Comparison of ENCODE assay signal across 1 cellular context in the genomic region with DNA sequence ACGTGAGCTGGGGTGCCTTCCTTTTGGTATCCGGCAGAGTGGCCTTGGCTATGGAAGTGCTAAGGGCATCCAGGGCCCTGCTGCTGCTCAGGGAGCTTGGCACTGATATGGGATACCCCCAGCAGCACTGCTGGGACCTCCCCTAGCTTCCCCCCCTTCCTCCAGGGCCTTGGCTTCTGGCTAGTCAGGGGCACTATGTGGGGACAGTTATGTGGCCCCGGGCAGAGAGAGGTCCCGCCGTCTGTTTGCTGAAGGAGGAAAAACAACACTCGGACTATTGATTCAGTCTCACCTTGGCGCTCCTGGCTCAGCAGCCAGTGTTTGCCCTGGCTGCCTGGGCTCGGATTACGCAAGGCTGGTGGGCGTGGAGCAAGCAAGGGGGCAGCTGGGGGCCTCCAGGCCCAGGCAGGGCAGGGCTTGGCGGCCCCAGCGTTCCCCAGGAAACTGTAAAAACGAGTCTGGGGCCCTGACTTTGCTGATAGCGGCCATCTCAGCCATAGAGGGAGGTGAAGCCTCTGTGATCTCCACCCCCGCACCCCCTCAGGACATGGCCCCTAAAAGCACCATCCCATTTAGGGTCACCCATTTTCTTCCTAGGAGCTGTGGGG.
TF ChIP-seq lines count a peak whose summit lies in the region.

No MANE protein-coding gene starts in this region.

TF ChIP-seq in HepG2, 621 proteins besides CTCF, POLR2A, EP300 and RAD21 (continued from another document and continues in another):
- TF ChIP-seq, protein P1, sequence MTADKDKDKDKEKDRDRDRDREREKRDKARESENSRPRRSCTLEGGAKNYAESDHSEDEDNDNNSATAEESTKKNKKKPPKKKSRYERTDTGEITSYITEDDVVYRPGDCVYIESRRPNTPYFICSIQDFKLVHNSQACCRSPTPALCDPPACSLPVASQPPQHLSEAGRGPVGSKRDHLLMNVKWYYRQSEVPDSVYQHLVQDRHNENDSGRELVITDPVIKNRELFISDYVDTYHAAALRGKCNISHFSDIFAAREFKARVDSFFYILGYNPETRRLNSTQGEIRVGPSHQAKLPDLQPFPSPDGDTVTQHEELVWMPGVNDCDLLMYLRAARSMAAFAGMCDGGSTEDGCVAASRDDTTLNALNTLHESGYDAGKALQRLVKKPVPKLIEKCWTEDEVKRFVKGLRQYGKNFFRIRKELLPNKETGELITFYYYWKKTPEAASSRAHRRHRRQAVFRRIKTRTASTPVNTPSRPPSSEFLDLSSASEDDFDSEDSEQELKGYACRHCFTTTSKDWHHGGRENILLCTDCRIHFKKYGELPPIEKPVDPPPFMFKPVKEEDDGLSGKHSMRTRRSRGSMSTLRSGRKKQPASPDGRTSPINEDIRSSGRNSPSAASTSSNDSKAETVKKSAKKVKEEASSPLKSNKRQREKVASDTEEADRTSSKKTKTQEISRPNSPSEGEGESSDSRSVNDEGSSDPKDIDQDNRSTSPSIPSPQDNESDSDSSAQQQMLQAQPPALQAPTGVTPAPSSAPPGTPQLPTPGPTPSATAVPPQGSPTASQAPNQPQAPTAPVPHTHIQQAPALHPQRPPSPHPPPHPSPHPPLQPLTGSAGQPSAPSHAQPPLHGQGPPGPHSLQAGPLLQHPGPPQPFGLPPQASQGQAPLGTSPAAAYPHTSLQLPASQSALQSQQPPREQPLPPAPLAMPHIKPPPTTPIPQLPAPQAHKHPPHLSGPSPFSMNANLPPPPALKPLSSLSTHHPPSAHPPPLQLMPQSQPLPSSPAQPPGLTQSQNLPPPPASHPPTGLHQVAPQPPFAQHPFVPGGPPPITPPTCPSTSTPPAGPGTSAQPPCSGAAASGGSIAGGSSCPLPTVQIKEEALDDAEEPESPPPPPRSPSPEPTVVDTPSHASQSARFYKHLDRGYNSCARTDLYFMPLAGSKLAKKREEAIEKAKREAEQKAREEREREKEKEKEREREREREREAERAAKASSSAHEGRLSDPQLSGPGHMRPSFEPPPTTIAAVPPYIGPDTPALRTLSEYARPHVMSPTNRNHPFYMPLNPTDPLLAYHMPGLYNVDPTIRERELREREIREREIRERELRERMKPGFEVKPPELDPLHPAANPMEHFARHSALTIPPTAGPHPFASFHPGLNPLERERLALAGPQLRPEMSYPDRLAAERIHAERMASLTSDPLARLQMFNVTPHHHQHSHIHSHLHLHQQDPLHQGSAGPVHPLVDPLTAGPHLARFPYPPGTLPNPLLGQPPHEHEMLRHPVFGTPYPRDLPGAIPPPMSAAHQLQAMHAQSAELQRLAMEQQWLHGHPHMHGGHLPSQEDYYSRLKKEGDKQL (CRISPR knock-in tag; IDR thresholded peaks at IDR 0.05; ENCODE audit: low read depth) = peak; percentile 99
- peak; percentile 78; the same call in 1 of the 2 replicates for TF ChIP-seq MTF2 (CRISPR knock-in tag; IDR thresholded peaks at IDR 0.05; ENCODE audit: borderline replicate concordance)
- TF ChIP-seq, protein P2, sequence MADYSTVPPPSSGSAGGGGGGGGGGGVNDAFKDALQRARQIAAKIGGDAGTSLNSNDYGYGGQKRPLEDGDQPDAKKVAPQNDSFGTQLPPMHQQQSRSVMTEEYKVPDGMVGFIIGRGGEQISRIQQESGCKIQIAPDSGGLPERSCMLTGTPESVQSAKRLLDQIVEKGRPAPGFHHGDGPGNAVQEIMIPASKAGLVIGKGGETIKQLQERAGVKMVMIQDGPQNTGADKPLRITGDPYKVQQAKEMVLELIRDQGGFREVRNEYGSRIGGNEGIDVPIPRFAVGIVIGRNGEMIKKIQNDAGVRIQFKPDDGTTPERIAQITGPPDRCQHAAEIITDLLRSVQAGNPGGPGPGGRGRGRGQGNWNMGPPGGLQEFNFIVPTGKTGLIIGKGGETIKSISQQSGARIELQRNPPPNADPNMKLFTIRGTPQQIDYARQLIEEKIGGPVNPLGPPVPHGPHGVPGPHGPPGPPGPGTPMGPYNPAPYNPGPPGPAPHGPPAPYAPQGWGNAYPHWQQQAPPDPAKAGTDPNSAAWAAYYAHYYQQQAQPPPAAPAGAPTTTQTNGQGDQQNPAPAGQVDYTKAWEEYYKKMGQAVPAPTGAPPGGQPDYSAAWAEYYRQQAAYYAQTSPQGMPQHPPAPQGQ (CRISPR knock-in tag; IDR thresholded peaks at IDR 0.05; ENCODE audit: borderline replicate concordance) = peak; percentile 85; the same call in 1 of the 2 replicates
- TF ChIP-seq, protein P3, sequence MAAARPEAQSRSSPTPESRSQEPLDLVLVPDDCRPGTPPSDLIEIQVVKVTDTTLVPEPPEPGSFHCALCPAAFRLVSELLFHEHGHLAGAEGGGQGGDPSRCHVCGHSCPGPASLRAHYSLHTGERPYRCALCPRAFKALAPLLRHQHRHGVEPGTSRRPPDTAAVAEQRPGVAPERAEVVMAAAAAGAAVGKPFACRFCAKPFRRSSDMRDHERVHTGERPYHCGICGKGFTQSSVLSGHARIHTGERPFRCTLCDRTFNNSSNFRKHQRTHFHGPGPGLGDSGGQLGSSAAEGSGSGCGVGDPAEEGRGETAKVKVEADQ (CRISPR knock-in tag; IDR thresholded peaks at IDR 0.05; ENCODE audit: borderline replicate concordance) = peak; percentile 89; the same call in 1 of the 2 replicates
- 0 out of 2 replicates have a peak, but pooled peaks have one; percentile 53 for TF ChIP-seq FIP1L1 (IDR thresholded peaks at IDR 0.05; ENCODE audit: borderline replicate concordance, insufficient read depth, low read depth, low read length)
- TF ChIP-seq CCDC6 (CRISPR knock-in tag; IDR thresholded peaks at IDR 0.05) = peak; percentile 89
- TF ChIP-seq ZSCAN25 (CRISPR knock-in tag; IDR thresholded peaks at IDR 0.05) = peak; percentile 82
- TF ChIP-seq ZC3H13 (CRISPR knock-in tag; IDR thresholded peaks at IDR 0.05) = peak; percentile 79; the same call in 1 of the 2 replicates
- peak; percentile 72 for TF ChIP-seq CBX1 (IDR thresholded peaks at IDR 0.05; ENCODE audit: low read depth)
- TF ChIP-seq ZNF720 (CRISPR knock-in tag; IDR thresholded peaks at IDR 0.05) = no peak
- peak; percentile 80; the same call in 1 of the 2 replicates for TF ChIP-seq ZNF12 (CRISPR knock-in tag; IDR thresholded peaks at IDR 0.05)
- no peak for TF ChIP-seq ZNF672 (CRISPR knock-in tag; IDR thresholded peaks at IDR 0.05)
- TF ChIP-seq ZNF331 (CRISPR knock-in tag; IDR thresholded peaks at IDR 0.05) = peak; percentile 95
- TF ChIP-seq, protein P4, sequence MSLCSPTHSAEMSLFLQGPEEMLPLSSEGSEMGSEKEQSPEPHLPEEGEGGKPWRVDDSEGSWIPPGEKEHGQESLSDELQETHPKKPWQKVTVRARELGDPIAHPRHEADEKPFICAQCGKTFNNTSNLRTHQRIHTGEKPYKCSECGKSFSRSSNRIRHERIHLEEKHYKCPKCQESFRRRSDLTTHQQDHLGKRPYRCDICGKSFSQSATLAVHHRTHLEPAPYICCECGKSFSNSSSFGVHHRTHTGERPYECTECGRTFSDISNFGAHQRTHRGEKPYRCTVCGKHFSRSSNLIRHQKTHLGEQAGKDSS (CRISPR knock-in tag; IDR thresholded peaks at IDR 0.05; ENCODE audit: borderline replicate concordance, low read depth) = peak; percentile 93
- TF ChIP-seq ZNF605 (CRISPR knock-in tag; IDR thresholded peaks at IDR 0.05) = peak; percentile 86
- TF ChIP-seq NFKBIZ (CRISPR knock-in tag; IDR thresholded peaks at IDR 0.05) = peak; percentile 90
- TF ChIP-seq MIER3 (CRISPR knock-in tag; IDR thresholded peaks at IDR 0.05; ENCODE audit: borderline replicate concordance) = peak; percentile 98; the same call in 1 of the 2 replicates
- no peak for TF ChIP-seq ZNF607 (CRISPR knock-in tag; IDR thresholded peaks at IDR 0.05; ENCODE audit: borderline replicate concordance)
- TF ChIP-seq HHEX (CRISPR knock-in tag; IDR thresholded peaks at IDR 0.05) = peak; percentile 98
- TF ChIP-seq, protein P5, sequence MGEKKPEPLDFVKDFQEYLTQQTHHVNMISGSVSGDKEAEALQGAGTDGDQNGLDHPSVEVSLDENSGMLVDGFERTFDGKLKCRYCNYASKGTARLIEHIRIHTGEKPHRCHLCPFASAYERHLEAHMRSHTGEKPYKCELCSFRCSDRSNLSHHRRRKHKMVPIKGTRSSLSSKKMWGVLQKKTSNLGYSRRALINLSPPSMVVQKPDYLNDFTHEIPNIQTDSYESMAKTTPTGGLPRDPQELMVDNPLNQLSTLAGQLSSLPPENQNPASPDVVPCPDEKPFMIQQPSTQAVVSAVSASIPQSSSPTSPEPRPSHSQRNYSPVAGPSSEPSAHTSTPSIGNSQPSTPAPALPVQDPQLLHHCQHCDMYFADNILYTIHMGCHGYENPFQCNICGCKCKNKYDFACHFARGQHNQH (CRISPR knock-in tag; IDR thresholded peaks at IDR 0.05) = peak; percentile 97
- TF ChIP-seq HMG20B (CRISPR knock-in tag; conservative IDR thresholded peaks at IDR 0.05) = peak; percentile 98
- peak; percentile 90 for TF ChIP-seq KAT7 (CRISPR knock-in tag; IDR thresholded peaks at IDR 0.05; ENCODE audit: borderline replicate concordance)
- TF ChIP-seq, protein P6, sequence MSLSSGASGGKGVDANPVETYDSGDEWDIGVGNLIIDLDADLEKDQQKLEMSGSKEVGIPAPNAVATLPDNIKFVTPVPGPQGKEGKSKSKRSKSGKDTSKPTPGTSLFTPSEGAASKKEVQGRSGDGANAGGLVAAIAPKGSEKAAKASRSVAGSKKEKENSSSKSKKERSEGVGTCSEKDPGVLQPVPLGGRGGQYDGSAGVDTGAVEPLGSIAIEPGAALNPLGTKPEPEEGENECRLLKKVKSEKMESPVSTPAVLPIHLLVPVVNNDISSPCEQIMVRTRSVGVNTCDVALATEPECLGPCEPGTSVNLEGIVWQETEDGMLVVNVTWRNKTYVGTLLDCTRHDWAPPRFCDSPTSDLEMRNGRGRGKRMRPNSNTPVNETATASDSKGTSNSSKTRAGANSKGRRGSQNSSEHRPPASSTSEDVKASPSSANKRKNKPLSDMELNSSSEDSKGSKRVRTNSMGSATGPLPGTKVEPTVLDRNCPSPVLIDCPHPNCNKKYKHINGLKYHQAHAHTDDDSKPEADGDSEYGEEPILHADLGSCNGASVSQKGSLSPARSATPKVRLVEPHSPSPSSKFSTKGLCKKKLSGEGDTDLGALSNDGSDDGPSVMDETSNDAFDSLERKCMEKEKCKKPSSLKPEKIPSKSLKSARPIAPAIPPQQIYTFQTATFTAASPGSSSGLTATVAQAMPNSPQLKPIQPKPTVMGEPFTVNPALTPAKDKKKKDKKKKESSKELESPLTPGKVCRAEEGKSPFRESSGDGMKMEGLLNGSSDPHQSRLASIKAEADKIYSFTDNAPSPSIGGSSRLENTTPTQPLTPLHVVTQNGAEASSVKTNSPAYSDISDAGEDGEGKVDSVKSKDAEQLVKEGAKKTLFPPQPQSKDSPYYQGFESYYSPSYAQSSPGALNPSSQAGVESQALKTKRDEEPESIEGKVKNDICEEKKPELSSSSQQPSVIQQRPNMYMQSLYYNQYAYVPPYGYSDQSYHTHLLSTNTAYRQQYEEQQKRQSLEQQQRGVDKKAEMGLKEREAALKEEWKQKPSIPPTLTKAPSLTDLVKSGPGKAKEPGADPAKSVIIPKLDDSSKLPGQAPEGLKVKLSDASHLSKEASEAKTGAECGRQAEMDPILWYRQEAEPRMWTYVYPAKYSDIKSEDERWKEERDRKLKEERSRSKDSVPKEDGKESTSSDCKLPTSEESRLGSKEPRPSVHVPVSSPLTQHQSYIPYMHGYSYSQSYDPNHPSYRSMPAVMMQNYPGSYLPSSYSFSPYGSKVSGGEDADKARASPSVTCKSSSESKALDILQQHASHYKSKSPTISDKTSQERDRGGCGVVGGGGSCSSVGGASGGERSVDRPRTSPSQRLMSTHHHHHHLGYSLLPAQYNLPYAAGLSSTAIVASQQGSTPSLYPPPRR (CRISPR knock-in tag; IDR thresholded peaks at IDR 0.05; ENCODE audit: borderline replicate concordance) = peak; percentile 100
- peak; percentile 62; the same call in 1 of the 2 replicates for TF ChIP-seq ZNF292 (CRISPR knock-in tag; IDR thresholded peaks at IDR 0.05; ENCODE audit: borderline replicate concordance, low read depth)
- TF ChIP-seq, protein P7, sequence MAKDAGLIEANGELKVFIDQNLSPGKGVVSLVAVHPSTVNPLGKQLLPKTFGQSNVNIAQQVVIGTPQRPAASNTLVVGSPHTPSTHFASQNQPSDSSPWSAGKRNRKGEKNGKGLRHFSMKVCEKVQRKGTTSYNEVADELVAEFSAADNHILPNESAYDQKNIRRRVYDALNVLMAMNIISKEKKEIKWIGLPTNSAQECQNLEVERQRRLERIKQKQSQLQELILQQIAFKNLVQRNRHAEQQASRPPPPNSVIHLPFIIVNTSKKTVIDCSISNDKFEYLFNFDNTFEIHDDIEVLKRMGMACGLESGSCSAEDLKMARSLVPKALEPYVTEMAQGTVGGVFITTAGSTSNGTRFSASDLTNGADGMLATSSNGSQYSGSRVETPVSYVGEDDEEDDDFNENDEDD (CRISPR knock-in tag; IDR thresholded peaks at IDR 0.05; ENCODE audit: borderline replicate concordance) = peak; percentile 82
- peak; percentile 76 for TF ChIP-seq GATAD1 (CRISPR knock-in tag; IDR thresholded peaks at IDR 0.05)
- TF ChIP-seq ZNF34 (CRISPR knock-in tag; IDR thresholded peaks at IDR 0.05; ENCODE audit: borderline replicate concordance) = peak; percentile 96; the same call in 1 of the 2 replicates
